Comparison of ENCODE assay signal across 8 cellular contexts in the genomic region with DNA sequence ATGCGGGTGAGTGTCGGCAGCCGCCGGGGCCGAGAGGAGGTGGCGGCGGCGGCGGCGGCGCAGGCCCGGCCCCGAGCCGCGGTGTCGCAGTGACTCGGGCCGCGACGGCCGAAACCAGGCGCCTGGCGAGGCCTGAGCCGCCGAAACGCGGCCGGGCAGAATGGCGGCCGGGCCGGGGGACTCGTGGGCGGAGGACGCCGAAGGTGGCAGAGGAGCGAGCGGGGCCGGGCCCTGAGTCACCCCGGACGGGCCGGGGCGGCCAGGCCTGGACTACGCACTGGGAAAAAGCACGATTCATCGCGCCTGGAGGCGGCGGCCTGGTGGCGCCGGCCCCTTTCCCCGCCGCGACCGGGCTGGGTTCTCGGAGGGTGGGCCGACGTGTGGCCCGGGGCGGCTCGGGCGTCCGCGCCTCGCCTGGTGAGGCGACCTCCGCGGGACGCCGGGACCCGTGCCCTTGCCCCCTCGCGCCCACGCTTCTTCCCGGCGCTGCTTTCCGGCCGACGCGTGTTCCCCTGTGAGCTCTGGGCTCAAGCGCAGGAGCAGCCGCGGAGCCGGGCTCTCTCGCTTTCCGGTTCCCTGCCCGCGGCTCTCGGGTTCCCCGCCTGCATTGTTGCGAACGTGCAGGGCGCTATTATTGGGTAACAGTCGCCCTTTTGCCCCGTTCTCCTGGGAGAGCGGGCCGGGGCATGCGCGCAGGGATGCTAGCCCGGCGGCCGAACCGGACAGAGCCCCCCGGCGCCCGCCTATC. TPM values are rescaled to one million over a fixed set of nuclear protein-coding genes. Genes with fewer than 3 reads are reported as not detected.
A peak's percentile ranks its signal among the peaks of the same experiment; 100 is the strongest.
DNase-seq lines count a peak whose midpoint lies in the region; ATAC-seq, FAIRE-seq and TF ChIP-seq lines count a peak whose summit lies in the region.

No MANE protein-coding gene starts in this region.

- H4K20me1 ChIP-seq in DND-41 (ENCODE audit: insufficient read depth, low read length), result peaks cover 33% of the 10 kb centered on the region
- peaks cover 4% of the 10 kb centered on the region; the same call in 1 of the 2 replicates for H4K20me1 ChIP-seq in GM12878 (ENCODE audit: control insufficient read depth, insufficient read depth)

- POLR2A ChIA-PET in GM12878 (lab: Charles Lee), result interaction anchor here (0.7 to 1.7 kb wide), 3 partner anchors 13 to 184 kb away, joined by 3 to 14 read pairs (median 4); no protein-coding TSS in a partner anchor

- peak overlapping the region; percentile 98 for H3K4me3 Mint-ChIP-seq in T-helper 17 cell

- H3K4me1 ChIP-seq in DND-41 (ENCODE audit: insufficient read depth, low read length) (peaks cover 48% of the 10 kb centered on the region), GM12878 (ENCODE audit: control insufficient read depth, insufficient read depth, low read length) (peaks cover 9% of the 10 kb centered on the region)

- TF ChIP-seq EP300 in GM12878 (IDR thresholded peaks at IDR 0.05; ENCODE audit: borderline replicate concordance in 1 of 2, control insufficient read depth in 1 of 2, low read depth in 2 of 2, low read length in 2 of 2), result no peak

- WGBS in GM12878 (ENCODE audit: insufficient coverage, insufficient replicate concordance, low lambda C conversion rate, missing lambda C conversion rate), result under 1% methylated on average over 77 of the region's 105 CpGs

- CTCF ChIA-PET in GM12878 (lab: Yijun Ruan, JAX), result interaction anchor here (1.4 kb wide), 1 partner anchor 242 kb away, joined by 6 read pairs; no protein-coding TSS in a partner anchor

- H3K9ac ChIP-seq in DND-41 (ENCODE audit: low read depth, low read length), result peak overlapping the region; percentile 95
- H3K9ac ChIP-seq in GM12878 (ENCODE audit: control insufficient read depth, insufficient read depth, low read length), result peak overlapping the region; percentile 86

- H3K36me3 ChIP-seq in DND-41 (ENCODE audit: insufficient read depth, low read length) (no peaks in the 10 kb centered on the region; the same call in 1 of the 2 replicates), GM12878 (ENCODE audit: control insufficient read depth in 2 of 2, insufficient read depth in 2 of 2, low read length in 1 of 2) (no peaks in the 10 kb centered on the region)

- ATAC-seq in DND-41 (ENCODE audit: insufficient read depth, low read depth) (peak; percentile 54), GM19452 (IDR thresholded peaks at IDR 0.05; ENCODE audit: unreplicated experiment) (peak; percentile 47), HG03520 (IDR thresholded peaks at IDR 0.05; ENCODE audit: unreplicated experiment) (peak; percentile 33), T-helper 17 cell (peak; percentile 37), GM12878 (peak; percentile 61)

- peaks cover 64% of the 10 kb centered on the region for H3K79me2 ChIP-seq in DND-41 (ENCODE audit: insufficient read depth, low read length)
- H3K79me2 ChIP-seq in GM12878 (ENCODE audit: control insufficient read depth, insufficient read depth, low read length), result peaks cover 58% of the 10 kb centered on the region

- H3K4me1 Mint-ChIP-seq in T-helper 17 cell, result peaks cover 49% of the 10 kb centered on the region

- no peaks in the 10 kb centered on the region for H3K27me3 Mint-ChIP-seq in T-helper 17 cell

- no peak for FAIRE-seq in GM12878 (lab: Jason Lieb, UNC)

- no peaks in the 10 kb centered on the region for H3K36me3 Mint-ChIP-seq in T-helper 17 cell (ENCODE audit: low read depth)

- RAD21 ChIA-PET in GM12878 (lab: Charles Lee; ENCODE audit: unreplicated experiment), result interaction anchor here (0.9 to 1.4 kb wide), 2 partner anchors 9 to 194 kb away, joined by 4 read pairs; no protein-coding TSS in a partner anchor

- TF ChIP-seq CTCF in DND-41 (IDR thresholded peaks at IDR 0.05; ENCODE audit: borderline replicate concordance, extremely low read depth, low read length, poor library complexity, severe bottlenecking), result no peak
- TF ChIP-seq CTCF in GM12878 (IDR thresholded peaks at IDR 0.05 in 2 of 3, conservative IDR thresholded peaks at IDR 0.05 in 1 of 3; ENCODE audit: control insufficient read depth in 2 of 3, extremely low read depth in 1 of 3, insufficient read depth in 1 of 3, low read depth in 3 of 3, low read length in 3 of 3), result no peak

- intact Hi-C loops in GM12878 (cut with micrococcal nuclease; ENCODE audit: unreplicated experiment), result no loop called here

- in situ Hi-C loops in GM12878 (cut with MboI), result no loop called here

- TF ChIP-seq POLR2A in GM12878 (IDR thresholded peaks at IDR 0.05; ENCODE audit: low read depth, low read length), result peak; percentile 42

- no peak for TF ChIP-seq RAD21 in GM12878 (IDR thresholded peaks at IDR 0.05; ENCODE audit: insufficient read depth, low read depth, low read length)

- peak; percentile 63 for DNase-seq in DND-41
- DNase-seq in T-helper 17 cell, result peak; percentile 19 to 29 (median 28)
- no peak for DNase-seq in GM12878 (ENCODE audit: low read depth, low spot score)
- peak; percentile 36 for DNase-seq in iPS-NIHi11 (ENCODE audit: low spot score)
- DNase-seq in stimulated activated CD4-positive, alpha-beta T cell treated with anti-CD3 and anti-CD28 coated beads, Interleukin-12 subunit alpha, Interleukin-12 subunit beta, amount 100 ng/mL, for 24 hours (ENCODE audit: low read depth in 2 of 2), result peak; percentile 16 to 53
- no peak for DNase-seq in SKM-1 treated with dmso at 0.1 percent for 144 hours (lab: John Stamatoyannopoulos, UW; ENCODE audit: unreplicated experiment)

- H3K27me3 ChIP-seq in DND-41 (ENCODE audit: insufficient read depth, low read length, poor library complexity), result no peaks in the 10 kb centered on the region
- no peaks in the 10 kb centered on the region for H3K27me3 ChIP-seq in GM12878 (replicated peaks in 1 of 2; ENCODE audit: control insufficient read depth in 2 of 2, insufficient read depth in 2 of 2, low read length in 1 of 2)

- BruUV-seq in GM12878 (replicated peaks; lab: Mats Ljungman, UMichigan), result no TSS peak

- peak overlapping the region; percentile 67 for H2AFZ ChIP-seq in DND-41 (ENCODE audit: low read depth, low read length)
- H2AFZ ChIP-seq in GM12878 (ENCODE audit: control insufficient read depth, low read depth, low read length), result peak overlapping the region; percentile 69

- SMC1A ChIA-PET in GM12878 (lab: Charles Lee; ENCODE audit: uncharacterized antibody, unreplicated experiment), result interaction anchor here (0.5 to 1.1 kb wide), 3 partner anchors 12 to 335 kb away, joined by 3 to 6 read pairs (median 3); no protein-coding TSS in a partner anchor

- H3K27ac ChIP-seq in DND-41 (ENCODE audit: low read length) (peak overlapping the region; percentile 69), GM12878 (ENCODE audit: control insufficient read depth, insufficient read depth) (peak overlapping the region; percentile 79)

- H3K4me3 ChIP-seq in DND-41 (ENCODE audit: low read depth in 1 of 2, low read length in 2 of 2) (peak overlapping the region; percentile 75 to 81), GM12878 (peak overlapping the region; percentile 94)

- H3K9me3 ChIP-seq in DND-41 (ENCODE audit: insufficient read depth, low read length, severe bottlenecking) (no peaks in the 10 kb centered on the region), T-helper 17 cell (ENCODE audit: control insufficient read depth, low read length, poor library complexity, severe bottlenecking) (peaks cover 3% of the 10 kb centered on the region), GM12878 (replicated peaks; ENCODE audit: control insufficient read depth, insufficient read depth, low read length) (no peaks in the 10 kb centered on the region)

- H3K27ac Mint-ChIP-seq in T-helper 17 cell, result peak overlapping the region; percentile 92

- H3K4me2 ChIP-seq in DND-41 (ENCODE audit: insufficient read depth, low read length) (peak overlapping the region; percentile 74), GM12878 (ENCODE audit: control insufficient read depth, insufficient read depth) (no peak overlapping the region)

TF ChIP-seq in GM12878, 131 proteins besides CTCF, POLR2A, EP300 and RAD21 (continues in another document):
- TF ChIP-seq DPF2 (IDR thresholded peaks at IDR 0.05) (peak; percentile 72), YY1 (IDR thresholded peaks at IDR 0.05; ENCODE audit: low read depth, low read length) (peak; percentile 89), MEF2B (IDR thresholded peaks at IDR 0.05; ENCODE audit: partially characterized antibody, poor library complexity, severe bottlenecking) (peak; percentile 14), BHLHE40 (IDR thresholded peaks at IDR 0.05; ENCODE audit: borderline replicate concordance in 1 of 2, low read depth in 2 of 2, low read length in 1 of 2) (peak; percentile 31 to 77; a peak in 2 of 4 replicates), ZNF384 (IDR thresholded peaks at IDR 0.05; ENCODE audit: borderline replicate concordance, low read depth, low read length) (no peak)

RNA-seq across cellular contexts. Expression of gene CUL1, which starts 0.5 kb away (rescaled TPM):
- total RNA-seq in T-helper 17 cell (10 to 100 TPM; 39.7 to 41.4 TPM), GM12878 (2014; rRNA removed) (35.0 and 36.9 TPM in 2 replicates), GM12878 (2014; rRNA removed; fragmentation: Illumina TruSeq; extraction: Trizol) (48.0 and 48.9 TPM in 2 replicates), GM12878 (2021) (39.7 and 40.7 TPM in 2 replicates)
- 32.7 and 32.8 TPM in 2 replicates for total RNA-seq in GM12878 (2013; cell fraction: nucleolus; rRNA removed)
- 23.8 TPM for polyA plus RNA-seq in GM12878 (2011; ENCODE audit: low read depth)
- polyA plus RNA-seq in GM12878 (2011; rRNA removed) (51.4 and 60.4 TPM in 2 replicates), GM12878 (2014; fragmentation: Illumina TruSeq; extraction: Trizol) (50.2 and 55.1 TPM in 2 replicates), GM12878 (2014; fragmentation: Nextera tagmentation; extraction: Ambion mirVana) (10 to 100 TPM; 13.3 to 21.4 TPM), GM12878 (2014; rRNA removed) (38.4 and 42.9 TPM in 2 replicates), GM12878 (2016; fragmentation: Nextera tagmentation; extraction: Ambion mirVana) (10 to 100 TPM; 63.5 to 63.9 TPM)
- 32.0 and 32.6 TPM in 2 replicates for polyA plus RNA-seq in GM12878 (2011; cell fraction: cytosol; rRNA removed)
- polyA plus RNA-seq in GM12878 (2011; cell fraction: nucleus; rRNA removed), result 30.0 and 33.4 TPM in 2 replicates
- polyA plus RNA-seq in GM12878 (2012), result 27.8 and 33.5 TPM in 2 replicates
- 40.5 and 44.5 TPM in 2 replicates for polyA minus RNA-seq in GM12878 (2011; rRNA and poly(A)+ RNA removed)
- 16.2 and 19.1 TPM in 2 replicates for polyA minus RNA-seq in GM12878 (2011; cell fraction: cytosol; rRNA and poly(A)+ RNA removed)
- polyA minus RNA-seq in GM12878 (2011; cell fraction: nucleus; rRNA and poly(A)+ RNA removed), result 17.0 and 27.4 TPM in 2 replicates

Comparison
In these comparisons a context has a peak if more than half of its experiments do, and no peak if none do; other contexts are left out.
1. DNase-seq: peak in DND-41 (single experiment), T-helper 17 cell (3 of 3), iPS-NIHi11 (single experiment) and stimulated activated CD4-positive, alpha-beta T cell treated with anti-CD3 and anti-CD28 coated beads, Interleukin-12 subunit alpha, Interleukin-12 subunit beta, amount 100 ng/mL, for 24 hours (2 of 2); none in GM12878 (single experiment) and SKM-1 treated with dmso at 0.1 percent for 144 hours (single experiment).
2. Peak in every context shown above with its lines, with median percentiles within 50 percentile points of each other: ATAC-seq.